13 cellular contexts compared by ENCODE assay signal in genomic region chr2:120104002-120104467, GRCh38.
A peak's percentile ranks its signal among the peaks of the same experiment; 100 is the strongest.
DNase-seq lines count a peak whose midpoint lies in the region; ATAC-seq and TF ChIP-seq lines count a peak whose summit lies in the region.
"Had no signal": no experiment of that assay in that cellular context is flagged by ENCODE, and none has a peak within 500 bp of the region (broad histone marks: within the 10 kb centered on the region; RNA-seq: fewer than 3 reads in every experiment).

No MANE protein-coding gene starts in this region.

- H3K4me2 ChIP-seq in GM23338 (no peak overlapping the region), fibroblast of lung (ENCODE audit: extremely low read depth, insufficient read depth, low read length) (peak overlapping the region; percentile 38), skeletal muscle satellite cell (ENCODE audit: low read length) (peak overlapping the region; percentile 32)

- no peaks in the 10 kb centered on the region for H3K9me3 Mint-ChIP-seq in GM23338
- no peaks in the 10 kb centered on the region for H3K9me3 Mint-ChIP-seq in CD8-positive, alpha-beta memory T cell

- H3K9ac ChIP-seq in fibroblast of lung (ENCODE audit: insufficient read depth, low read length) (no peak overlapping the region), skeletal muscle satellite cell (ENCODE audit: low read depth, low read length) (peak overlapping the region; percentile 42)

- H3K27me3 ChIP-seq in GM23338 (ENCODE audit: insufficient read depth) (no peaks in the 10 kb centered on the region), RWPE2 (ENCODE audit: insufficient read depth, poor library complexity, severe bottlenecking) (no peaks in the 10 kb centered on the region), fibroblast of lung (ENCODE audit: control insufficient read depth, insufficient read depth, low read length) (no peaks in the 10 kb centered on the region), skeletal muscle satellite cell (ENCODE audit: control insufficient read depth, insufficient read depth, low read length) (no peaks in the 10 kb centered on the region)
- H3K27me3 ChIP-seq in CD8-positive, alpha-beta memory T cell (ENCODE audit: insufficient read depth, low read length, poor library complexity, severe bottlenecking): no peaks in the 10 kb centered on the region

- H3K79me2 ChIP-seq in GM23338 (replicated peaks; ENCODE audit: insufficient read depth) (no peaks in the 10 kb centered on the region), fibroblast of lung (ENCODE audit: control insufficient read depth, insufficient read depth, low read length) (no peaks in the 10 kb centered on the region)

- H3K27ac ChIP-seq in GM23338 (ENCODE audit: low read depth) (no peak overlapping the region), RWPE2 (ENCODE audit: poor library complexity, severe bottlenecking) (peak overlapping the region; percentile 61), fibroblast of lung (ENCODE audit: insufficient read depth, low read length) (peak overlapping the region; percentile 47)
- no peak overlapping the region for H3K27ac ChIP-seq in CD8-positive, alpha-beta memory T cell (ENCODE audit: low read depth, low read length)
- H3K27ac ChIP-seq: WERI-Rb-1 had no signal

- no peak for DNase-seq in GM23338 (ENCODE audit: low spot score)
- DNase-seq in RWPE2 (ENCODE audit: low spot score): peak; percentile 69
- peak; percentile 80 to 98 for DNase-seq in fibroblast of lung (ENCODE audit: low read depth in 2 of 2)
- no peak for DNase-seq in NCI-H1105 (lab: John Stamatoyannopoulos, UW)
- DNase-seq in CD8-positive, alpha-beta memory T cell: no peak
- DNase-seq in cardiac septum (ENCODE audit: low spot score): no peak
- DNase-seq: kidney, MV-4-11, naive B cell, NCI-H446 treated with DMSO at 0.1 percent for 48 hours, SHP77, WERI-Rb-1 had no signal

- no peaks in the 10 kb centered on the region for H3K4me1 Mint-ChIP-seq in GM23338
- H3K4me1 Mint-ChIP-seq in CD8-positive, alpha-beta memory T cell: peaks cover 9 to 12% (median 10%) of the 10 kb centered on the region in 3 donors

- H3K9me3 ChIP-seq in RWPE2 (ENCODE audit: severe bottlenecking) (no peaks in the 10 kb centered on the region), fibroblast of lung (ENCODE audit: control insufficient read depth, insufficient read depth, low read depth, low read length) (no peaks in the 10 kb centered on the region), skeletal muscle satellite cell (replicated peaks; ENCODE audit: low read length) (no peaks in the 10 kb centered on the region)
- H3K9me3 ChIP-seq in CD8-positive, alpha-beta memory T cell (ENCODE audit: low read length): no peaks in the 10 kb centered on the region

- no peaks in the 10 kb centered on the region for H3K27me3 Mint-ChIP-seq in GM23338 (ENCODE audit: insufficient read depth, low read depth, poor library complexity)
- H3K27me3 Mint-ChIP-seq in CD8-positive, alpha-beta memory T cell: no peaks in the 10 kb centered on the region
- H3K27me3 Mint-ChIP-seq: naive B cell had no signal

- TF ChIP-seq CTCF in GM23338 (conservative IDR thresholded peaks at IDR 0.05; ENCODE audit: low read depth in 2 of 2): no peak
- no peak for TF ChIP-seq CTCF in RWPE2 (IDR thresholded peaks at IDR 0.05; ENCODE audit: poor library complexity, severe bottlenecking)
- no peak for TF ChIP-seq CTCF in fibroblast of lung (conservative IDR thresholded peaks at IDR 0.05 in 1 of 2, IDR thresholded peaks at IDR 0.05 in 1 of 2; ENCODE audit: low read depth in 1 of 2, low read length in 2 of 2)

- H3K4me3 Mint-ChIP-seq in GM23338: no peak overlapping the region
- H3K4me3 Mint-ChIP-seq in CD8-positive, alpha-beta memory T cell: no peak overlapping the region
- H3K4me3 Mint-ChIP-seq: naive B cell had no signal

- intact Hi-C loops in cardiac septum (cut with DNase I): no loop called here

- no peaks in the 10 kb centered on the region for H3K36me3 ChIP-seq in GM23338 (ENCODE audit: insufficient read depth)
- H3K36me3 ChIP-seq in RWPE2 (ENCODE audit: low read depth): peaks cover 10% of the 10 kb centered on the region; the same call in 1 of the 2 replicates
- H3K36me3 ChIP-seq in fibroblast of lung (ENCODE audit: control insufficient read depth, insufficient read depth, low read length): no peaks in the 10 kb centered on the region
- H3K36me3 ChIP-seq in skeletal muscle satellite cell (ENCODE audit: insufficient read depth, low read length): no peaks in the 10 kb centered on the region
- H3K36me3 ChIP-seq in CD8-positive, alpha-beta memory T cell (ENCODE audit: insufficient read depth, low read length): no peaks in the 10 kb centered on the region

- no peaks in the 10 kb centered on the region for H3F3A ChIP-seq in GM23338 (replicated peaks; ENCODE audit: low read depth)

- no peak overlapping the region for H3K4me3 ChIP-seq in GM23338
- no peak overlapping the region for H3K4me3 ChIP-seq in RWPE2 (ENCODE audit: severe bottlenecking)
- H3K4me3 ChIP-seq in fibroblast of lung (replicated peaks in 1 of 4; ENCODE audit: control extremely low read depth in 1 of 4, insufficient read depth in 1 of 4, low read depth in 3 of 4, low read length in 4 of 4): no peak overlapping the region
- peak overlapping the region; percentile 1 for H3K4me3 ChIP-seq in skeletal muscle satellite cell (ENCODE audit: low read length)
- H3K4me3 ChIP-seq in CD8-positive, alpha-beta memory T cell (ENCODE audit: low read length): no peak overlapping the region

- POLR2A ChIA-PET in CD8-positive, alpha-beta memory T cell (lab: Charles Lee): no interaction called here

- CTCF ChIA-PET in CD8-positive, alpha-beta memory T cell (lab: Charles Lee): no interaction called here

- peaks cover 3% of the 10 kb centered on the region; the same call in 1 of the 3 replicates for H3K36me3 Mint-ChIP-seq in GM23338 (ENCODE audit: low read depth)
- H3K36me3 Mint-ChIP-seq in CD8-positive, alpha-beta memory T cell: peaks cover 18 to 21% (median 19%) of the 10 kb centered on the region in 3 donors

- H3K4me1 ChIP-seq in GM23338 (ENCODE audit: insufficient read depth) (no peaks in the 10 kb centered on the region), RWPE2 (ENCODE audit: insufficient read depth, poor library complexity, severe bottlenecking) (peaks cover 46% of the 10 kb centered on the region), fibroblast of lung (ENCODE audit: control insufficient read depth, extremely low read depth, insufficient read depth, low read length) (peaks cover 10% of the 10 kb centered on the region), skeletal muscle satellite cell (ENCODE audit: control insufficient read depth, insufficient read depth, low read length) (peaks cover 56% of the 10 kb centered on the region)
- H3K4me1 ChIP-seq in CD8-positive, alpha-beta memory T cell (ENCODE audit: insufficient read depth, low read length): peaks cover 12% of the 10 kb centered on the region

- H3K9me2 ChIP-seq in GM23338 (ENCODE audit: insufficient read depth): no peaks in the 10 kb centered on the region

- H4K20me1 ChIP-seq in GM23338 (replicated peaks; ENCODE audit: insufficient read depth) (no peaks in the 10 kb centered on the region), fibroblast of lung (ENCODE audit: control insufficient read depth, extremely low read depth, insufficient read depth, low read length) (no peaks in the 10 kb centered on the region)

- ATAC-seq in GM23338: no peak
- peak; percentile 86 for ATAC-seq in RWPE2 (ENCODE audit: low read depth)

- no peak overlapping the region for H2AFZ ChIP-seq in GM23338
- no peak overlapping the region for H2AFZ ChIP-seq in fibroblast of lung (ENCODE audit: low read length)

- peak overlapping the region; percentile 62; the same call in 1 of the 2 replicates for H3K27ac Mint-ChIP-seq in GM23338
- H3K27ac Mint-ChIP-seq in CD8-positive, alpha-beta memory T cell: peak overlapping the region in 1 of 8 donors; percentile 51

TF ChIP-seq in GM23338, 12 proteins besides CTCF, POLR2A, EP300 and RAD21 (continues in another document):
- TF ChIP-seq JUNB (IDR thresholded peaks at IDR 0.05; ENCODE audit: unreplicated experiment): no peak

Comparison
In these comparisons a context has a peak if more than half of its experiments do, and no peak if none do; other contexts are left out.
1. DNase-seq: peak in RWPE2 (single experiment) and fibroblast of lung (2 of 2); none in GM23338 (single experiment), NCI-H1105 (single experiment), CD8-positive, alpha-beta memory T cell (0 of 5) and cardiac septum (single experiment).
2. H3K27ac ChIP-seq: peak in RWPE2 (single experiment) and fibroblast of lung (single experiment); none in GM23338 (single experiment) and CD8-positive, alpha-beta memory T cell (single experiment).